In the genomic region with DNA sequence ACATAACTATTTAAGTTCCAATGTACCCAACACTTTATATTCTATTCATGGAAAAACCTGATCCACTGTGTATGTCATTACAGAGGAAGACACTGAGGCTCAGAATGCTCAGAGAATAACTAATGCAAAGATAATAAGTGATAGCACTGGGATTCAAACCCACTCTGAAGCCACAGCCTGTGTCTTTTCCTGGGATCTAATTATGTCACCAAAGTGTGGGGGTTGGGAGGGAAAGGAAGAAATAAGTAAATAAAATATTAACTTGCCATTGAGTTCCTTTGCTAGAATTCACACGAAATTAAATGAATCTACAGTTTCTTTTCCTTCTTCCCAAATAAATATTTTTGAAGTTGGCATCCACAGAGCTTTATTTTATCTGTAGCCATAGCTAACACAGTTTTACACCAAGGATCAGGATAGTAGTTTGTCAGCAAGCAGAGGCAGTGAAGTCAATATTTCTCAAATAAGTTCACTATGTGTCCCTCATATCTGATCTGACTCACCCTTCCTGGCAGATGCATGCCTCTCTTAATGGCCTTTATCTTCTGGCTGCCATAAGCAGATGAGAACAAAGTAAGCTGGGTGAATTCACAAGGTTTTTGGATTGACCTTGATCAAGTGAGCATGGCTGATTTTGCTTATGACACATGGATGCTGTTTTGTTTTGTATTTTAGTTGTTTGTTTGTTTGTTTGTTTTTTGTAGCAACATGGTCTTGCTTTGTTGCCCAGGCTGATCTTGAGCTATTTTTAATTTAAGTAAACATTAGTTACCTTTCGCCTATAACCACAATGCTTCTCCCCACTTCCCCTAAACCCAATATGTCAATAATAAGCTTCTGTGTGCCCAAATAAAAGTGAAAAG, we compare ENCODE assay signal across 8 cellular contexts. TPM values are rescaled to one million over a fixed set of nuclear protein-coding genes. Genes with fewer than 3 reads are reported as not detected.
DNase-seq lines count a peak whose midpoint lies in the region; ATAC-seq, FAIRE-seq and TF ChIP-seq lines count a peak whose summit lies in the region.

No MANE protein-coding gene starts in this region.

- ATAC-seq in HG03196 (IDR thresholded peaks at IDR 0.05; ENCODE audit: unreplicated experiment): peak; percentile 47
- no peak for ATAC-seq in activated T-cell treated with anti-CD3 and anti-CD28 coated beads, Interleukin-2, amount 50 U/mL, for 72 hours (replicated peaks in 1 of 2)

- CTCF ChIA-PET in A673 (lab: Charles Lee): interaction anchor here (0.6 kb wide), 1 partner anchor 219 kb away, joined by 4 read pairs; no protein-coding TSS in a partner anchor

- no TSS peak for BruUV-seq in A673 (replicated peaks; lab: Mats Ljungman, UMichigan)

- H3K9me3 Mint-ChIP-seq in astrocyte (ENCODE audit: unreplicated experiment): peaks cover 2% of the 10 kb centered on the region
- no peaks in the 10 kb centered on the region for H3K9me3 Mint-ChIP-seq in activated T-cell treated with anti-CD3 and anti-CD28 coated beads, Interleukin-2, amount 50 U/mL, for 72 hours

- H3K27ac Mint-ChIP-seq in astrocyte (ENCODE audit: unreplicated experiment): no peak overlapping the region
- H3K27ac Mint-ChIP-seq in activated T-cell treated with anti-CD3 and anti-CD28 coated beads, Interleukin-2, amount 50 U/mL, for 72 hours: no peak overlapping the region

- H3K9me3 ChIP-seq in A673 (ENCODE audit: low read depth, low read length, poor library complexity, severe bottlenecking): no peaks in the 10 kb centered on the region
- no peaks in the 10 kb centered on the region for H3K9me3 ChIP-seq in astrocyte (ENCODE audit: insufficient read depth, low read depth, low read length)

- H3K4me1 ChIP-seq in A673 (ENCODE audit: insufficient read depth, low read length, poor library complexity, severe bottlenecking) (no peaks in the 10 kb centered on the region), astrocyte (ENCODE audit: insufficient read depth, low read length) (no peaks in the 10 kb centered on the region)

- peak; percentile 95 for FAIRE-seq in GM19239 (lab: Jason Lieb, UNC)
- FAIRE-seq in astrocyte (lab: Jason Lieb, UNC): no peak
- no peak for FAIRE-seq in urothelium cell line (lab: Jason Lieb, UNC)

- H3K27ac ChIP-seq in A673 (ENCODE audit: low read depth, low read length, poor library complexity, severe bottlenecking) (no peak overlapping the region), astrocyte (ENCODE audit: low read depth, low read length) (no peak overlapping the region)

- H3K4me2 ChIP-seq in astrocyte (ENCODE audit: low read length): no peak overlapping the region

- H3K27me3 ChIP-seq in A673 (replicated peaks; ENCODE audit: insufficient read depth, low read depth, low read length, poor library complexity): no peaks in the 10 kb centered on the region
- H3K27me3 ChIP-seq in astrocyte (ENCODE audit: insufficient read depth, low read length): peaks cover under 1% of the 10 kb centered on the region

- H3K27me3 Mint-ChIP-seq in astrocyte (ENCODE audit: low read depth, unreplicated experiment): peaks cover 7% of the 10 kb centered on the region
- H3K27me3 Mint-ChIP-seq in activated T-cell treated with anti-CD3 and anti-CD28 coated beads, Interleukin-2, amount 50 U/mL, for 72 hours (ENCODE audit: low read depth): peaks cover 41% of the 10 kb centered on the region

- H3K4me3 Mint-ChIP-seq in astrocyte (ENCODE audit: unreplicated experiment): no peak overlapping the region
- H3K4me3 Mint-ChIP-seq in activated T-cell treated with anti-CD3 and anti-CD28 coated beads, Interleukin-2, amount 50 U/mL, for 72 hours: no peak overlapping the region

- H3K79me2 ChIP-seq in astrocyte (ENCODE audit: insufficient read depth, low read length): no peaks in the 10 kb centered on the region

- POLR2A ChIA-PET in A673 (lab: Charles Lee; ENCODE audit: low non-redundant PET): interaction anchor here (0.5 kb wide), 1 partner anchor 31 kb away, joined by 6 read pairs; no protein-coding TSS in a partner anchor

- no peaks in the 10 kb centered on the region for H3K36me3 ChIP-seq in A673 (ENCODE audit: insufficient read depth, low read length, poor library complexity, severe bottlenecking)
- H3K36me3 ChIP-seq in astrocyte (ENCODE audit: insufficient read depth, low read length): no peaks in the 10 kb centered on the region

- DNase-seq in A673 (ENCODE audit: low spot score) (peak; percentile 41), GM19239 (ENCODE audit: insufficient read length, low spot score) (no peak), astrocyte (ENCODE audit: low read depth) (peak; percentile 67), urothelium cell line (ENCODE audit: low spot score) (peak; percentile 13), SIG-M5 (lab: John Stamatoyannopoulos, UW) (no peak)
- no peak for DNase-seq in activated T-cell treated with anti-CD3 and anti-CD28 coated beads, Interleukin-2, amount 50 U/mL, for 72 hours
- no peak for DNase-seq in stimulated activated CD4-positive, alpha-beta T cell treated with anti-CD3 and anti-CD28 coated beads, Interleukin-2, amount 100 ng/mL, for 24 hours

- H3K4me1 Mint-ChIP-seq in astrocyte (ENCODE audit: low read depth, unreplicated experiment): peaks cover 14% of the 10 kb centered on the region
- peaks cover 5% of the 10 kb centered on the region for H3K4me1 Mint-ChIP-seq in activated T-cell treated with anti-CD3 and anti-CD28 coated beads, Interleukin-2, amount 50 U/mL, for 72 hours (ENCODE audit: low read depth)

- H3K36me3 Mint-ChIP-seq in astrocyte (ENCODE audit: low read depth, unreplicated experiment): no peaks in the 10 kb centered on the region
- peaks cover 0 to 4% of the 10 kb centered on the region in 2 donors for H3K36me3 Mint-ChIP-seq in activated T-cell treated with anti-CD3 and anti-CD28 coated beads, Interleukin-2, amount 50 U/mL, for 72 hours (ENCODE audit: insufficient read depth in 2 of 2)

- H3K4me3 ChIP-seq in A673 (ENCODE audit: low read depth, low read length, poor library complexity, severe bottlenecking) (no peak overlapping the region), astrocyte (ENCODE audit: insufficient read depth, low read depth, low read length) (no peak overlapping the region)

- H2AFZ ChIP-seq in astrocyte (ENCODE audit: low read depth, low read length): no peak overlapping the region

- H4K20me1 ChIP-seq in astrocyte (ENCODE audit: insufficient read depth, low read length): no peaks in the 10 kb centered on the region

- H3K9ac ChIP-seq in astrocyte (ENCODE audit: low read length): no peak overlapping the region

- no peak for TF ChIP-seq CTCF in A673 (conservative IDR thresholded peaks at IDR 0.05; ENCODE audit: low read depth, low read length)
- no peak for TF ChIP-seq CTCF in astrocyte (IDR thresholded peaks at IDR 0.05; ENCODE audit: insufficient read depth, low read depth, low read length)

- intact Hi-C loops in A673 (cut with micrococcal nuclease; ENCODE audit: unreplicated experiment): no loop called here

RNA-seq across cellular contexts. Expression of a gene that starts 6.3 kb away (rescaled TPM):
- total RNA-seq in A673 (2021): 10.7 and 14.9 TPM in 2 replicates
- total RNA-seq in astrocyte: 0.29 and 1.0 TPM in 2 replicates
- under 1 TPM; 0.46 to 0.72 TPM for total RNA-seq in activated T-cell treated with anti-CD3 and anti-CD28 coated beads, Interleukin-2, amount 50 U/mL, for 72 hours

Comparison
In these comparisons a context has a peak if more than half of its experiments do, and no peak if none do; other contexts are left out.
1. DNase-seq: peak in A673 (single experiment), astrocyte (single experiment) and urothelium cell line (single experiment); none in GM19239 (single experiment), activated T-cell treated with anti-CD3 and anti-CD28 coated beads, Interleukin-2, amount 50 U/mL, for 72 hours (0 of 2), stimulated activated CD4-positive, alpha-beta T cell treated with anti-CD3 and anti-CD28 coated beads, Interleukin-2, amount 100 ng/mL, for 24 hours (0 of 2) and SIG-M5 (single experiment).